Comparison of ENCODE assay signal across 19 cellular contexts in genomic region chr16:49453001-49453400, GRCh38.
"Had no signal": no experiment of that assay in that cellular context is flagged by ENCODE, and none has a peak within 500 bp of the region (broad histone marks: within the 10 kb centered on the region; RNA-seq: fewer than 3 reads in every experiment).

No MANE protein-coding gene starts in this region.

- H3K36me3 Mint-ChIP-seq: immature natural killer cell; naive thymus-derived CD8-positive, alpha-beta T cell had no signal

- H3K9me3 Mint-ChIP-seq: activated T-cell treated with anti-CD3 and anti-CD28 coated beads, Interleukin-2, amount 50 U/mL, for 4 hours; dendritic cell treated with granulocyte-macrophage colony-stimulating factor and Interleukin-4, amounts not matched to agents 40 ng/mL and 50 ng/mL, for 4 days; naive thymus-derived CD8-positive, alpha-beta T cell had no signal

- H3K4me1 Mint-ChIP-seq: immature natural killer cell had no signal

- H3K4me3 Mint-ChIP-seq: activated T-cell treated with anti-CD3 and anti-CD28 coated beads, Interleukin-2, amount 50 U/mL, for 4 hours; dendritic cell treated with granulocyte-macrophage colony-stimulating factor and Interleukin-4, amounts not matched to agents 40 ng/mL and 50 ng/mL, for 4 days; naive thymus-derived CD8-positive, alpha-beta T cell had no signal

- H3K4me3 ChIP-seq: suprapubic skin had no signal

- H3K27me3 ChIP-seq: foreskin keratinocyte, suprapubic skin had no signal

- H3K27ac Mint-ChIP-seq: dendritic cell treated with granulocyte-macrophage colony-stimulating factor and Interleukin-4, amounts not matched to agents 40 ng/mL and 50 ng/mL, for 4 days; immature natural killer cell had no signal

- H3K4me1 ChIP-seq: foreskin keratinocyte, suprapubic skin had no signal

- H3K9me3 ChIP-seq: SK-N-SH, suprapubic skin had no signal

- DNase-seq: activated CD4-positive, alpha-beta T cell treated with anti-CD3 and anti-CD28 coated beads, Interleukin-2, amount 50 U/mL, for 48 hours; activated gamma-delta T cell treated with Interleukin-2 at 50 U/mL for 16 hours; activated T-cell treated with anti-CD3 and anti-CD28 coated beads, Interleukin-2, amount 50 U/mL, for 4 hours; cerebellar nuclear complex; effector memory CD4-positive, alpha-beta T cell; foreskin keratinocyte; glutamatergic neuron; immature natural killer cell; mammary epithelial cell; naive thymus-derived CD8-positive, alpha-beta T cell; right cardiac atrium; SK-N-SH; small intestine; stimulated activated naive CD8-positive, alpha-beta T cell treated with anti-CD3 and anti-CD28 coated beads, Interleukin-15, Interleukin-2, amounts not matched to agents 100 U/mL and 50 U/mL, for 24 hours; T-helper 1 cell; T1000; trophoblast cell had no signal

- H3K4me2 ChIP-seq: SK-N-SH had no signal

- H3K36me3 ChIP-seq: suprapubic skin had no signal

- H3K27me3 Mint-ChIP-seq: naive thymus-derived CD8-positive, alpha-beta T cell had no signal

- H3K27ac ChIP-seq: foreskin keratinocyte, suprapubic skin had no signal

- H3K9ac ChIP-seq: SK-N-SH had no signal

- ATAC-seq: activated T-cell treated with anti-CD3 and anti-CD28 coated beads, Interleukin-2, amount 50 U/mL, for 4 hours; foreskin keratinocyte; naive thymus-derived CD8-positive, alpha-beta T cell; stimulated activated naive CD8-positive, alpha-beta T cell treated with anti-CD3 and anti-CD28 coated beads, Interleukin-15, Interleukin-2, amounts not matched to agents 100 U/mL and 50 U/mL, for 24 hours had no signal
